Comparison of ENCODE assay signal across 10 cellular contexts in the genomic region with DNA sequence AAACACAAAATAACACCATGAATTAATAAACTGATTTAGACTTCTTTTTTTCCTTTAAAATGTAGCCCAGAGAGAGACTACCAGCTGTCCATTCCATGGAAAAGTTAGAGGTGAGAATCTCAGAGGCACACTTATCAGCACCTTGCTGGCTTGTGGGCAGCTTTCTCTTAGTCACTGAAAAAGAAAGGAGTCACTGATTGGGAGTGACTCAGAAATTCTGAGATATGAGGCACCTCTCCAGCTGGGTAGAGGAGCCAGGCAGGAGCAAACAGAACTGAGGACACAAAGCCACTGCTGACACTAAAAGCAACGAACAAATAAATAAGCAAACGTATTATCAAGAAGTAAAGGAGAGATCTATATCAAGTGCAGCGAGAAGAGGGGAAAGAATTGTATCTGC.
DNase-seq lines count a peak whose midpoint lies in the region; ATAC-seq lines count a peak whose summit lies in the region.
"Had no signal": no experiment of that assay in that cellular context is flagged by ENCODE, and none has a peak within 500 bp of the region (broad histone marks: within the 10 kb centered on the region; RNA-seq: fewer than 3 reads in every experiment).

No MANE protein-coding gene starts in this region.

- intact Hi-C loops in sciatic nerve (cut with DNase I): no loop called here

- peak overlapping the region; percentile 47 for H3K27ac ChIP-seq in HUES64 (ENCODE audit: low read depth, low read length)
- H3K27ac ChIP-seq: transverse colon had no signal

- ATAC-seq in left lobe of liver (peak; percentile 64), sciatic nerve (no peak)
- ATAC-seq: left colon had no signal

- no peaks in the 10 kb centered on the region for H3K9me3 ChIP-seq in HUES64 (ENCODE audit: insufficient read depth, low read depth, low read length)
- H3K9me3 ChIP-seq: transverse colon had no signal

- H3K27me3 ChIP-seq in HUES64 (ENCODE audit: insufficient read depth, low read length): no peaks in the 10 kb centered on the region
- H3K27me3 ChIP-seq: transverse colon had no signal

- WGBS in HUES64: 75% methylated on average over 3 of the region's 3 CpGs

- DNase-seq in EH (ENCODE audit: low read depth) (peak; percentile 50), astrocyte of the hippocampus (ENCODE audit: low read depth, low spot score) (peak; percentile 79), left lobe of liver (ENCODE audit: low spot score) (no peak), sciatic nerve (ENCODE audit: low spot score) (no peak), middle frontal gyrus (ENCODE audit: extremely low spot score, low spot score) (no peak), NCI-H524 (lab: John Stamatoyannopoulos, UW) (no peak)
- DNase-seq in activated naive CD4-positive, alpha-beta T cell treated with Interleukin-2 at 50 U/mL for 16 hours: no peak
- DNase-seq: left colon, transverse colon had no signal

- no peaks in the 10 kb centered on the region for H3K36me3 ChIP-seq in HUES64 (ENCODE audit: insufficient read depth, low read length)
- H3K36me3 ChIP-seq: transverse colon had no signal

- no peak overlapping the region for H3K4me3 ChIP-seq in HUES64 (ENCODE audit: low read length)
- H3K4me3 ChIP-seq: transverse colon had no signal

- H3K4me1 ChIP-seq in HUES64 (ENCODE audit: insufficient read depth, low read length): peaks cover 34% of the 10 kb centered on the region
- H3K4me1 ChIP-seq: transverse colon had no signal

- peak overlapping the region; percentile 0; the same call in 1 of the 2 replicates for H3K9ac ChIP-seq in HUES64 (ENCODE audit: low read depth, low read length)

Comparison
In these comparisons a context has a peak if more than half of its experiments do, and no peak if none do; other contexts are left out.
1. DNase-seq: peak in EH (single experiment) and astrocyte of the hippocampus (single experiment); none in left lobe of liver (single experiment), sciatic nerve (single experiment), middle frontal gyrus (single experiment), NCI-H524 (0 of 2) and activated naive CD4-positive, alpha-beta T cell treated with Interleukin-2 at 50 U/mL for 16 hours (single experiment).